ENCODE assay signal across 8 cellular contexts in the genomic region with DNA sequence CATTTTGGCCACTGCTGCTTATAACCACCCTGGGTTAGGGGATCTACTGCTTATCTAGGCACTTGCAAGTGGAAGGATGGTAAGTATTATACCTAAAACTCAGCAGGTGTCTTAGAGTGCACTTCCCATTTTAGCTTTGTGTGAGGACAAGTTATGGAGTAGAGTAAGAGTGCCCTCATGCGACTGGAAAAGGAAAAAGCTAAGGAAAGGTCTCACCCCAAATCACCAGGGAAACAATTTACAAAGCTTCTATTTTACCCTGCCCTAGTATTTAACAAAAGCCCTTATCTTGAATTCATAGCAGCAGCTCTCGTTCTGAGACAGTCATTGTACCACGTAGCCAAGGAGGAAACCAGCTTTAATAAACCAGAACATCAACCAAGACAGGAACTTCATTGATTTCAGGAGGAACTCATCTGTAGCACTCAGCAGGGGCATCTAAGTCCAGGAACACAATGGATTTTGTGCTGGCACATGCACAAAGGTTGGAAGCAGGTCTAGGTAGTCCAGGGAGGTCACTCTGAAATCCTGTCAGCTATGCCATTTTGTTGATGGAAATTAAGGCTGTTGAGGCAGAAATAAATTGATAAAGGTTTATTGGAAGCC. TPM values are rescaled to one million over a fixed set of nuclear protein-coding genes. Genes with fewer than 3 reads are reported as not detected.
DNase-seq lines count a peak whose midpoint lies in the region; ATAC-seq and TF ChIP-seq lines count a peak whose summit lies in the region.

No MANE protein-coding gene starts in this region.

- CTCF ChIA-PET in RWPE1 (lab: Yijun Ruan, JAX): interaction anchor here (0.5 to 2.2 kb wide), 33 partner anchors 9 to 277 kb away, joined by 3 to 44 read pairs (median 5); a partner anchor contains a TSS

- intact Hi-C loops in left colon (cut with DNase I, micrococcal nuclease): loop anchor here in 1 of 2 donors (10.0 kb wide), 1 partner anchor 120 kb away; no protein-coding TSS in a partner anchor

- no peak overlapping the region for H3K27ac Mint-ChIP-seq in chondrocyte (ENCODE audit: unreplicated experiment)

- ATAC-seq in left colon (peak; percentile 92), thoracic aorta (ENCODE audit: insufficient number of reproducible peaks, low FRiP score, low read depth) (no peak), GM21825 (IDR thresholded peaks at IDR 0.05; ENCODE audit: unreplicated experiment) (no peak)

- H3K27ac ChIP-seq in RWPE1: no peak overlapping the region
- no peak overlapping the region for H3K27ac ChIP-seq in thoracic aorta

- H3K4me3 Mint-ChIP-seq in chondrocyte (ENCODE audit: unreplicated experiment): no peak overlapping the region

- no peaks in the 10 kb centered on the region for H3K36me3 ChIP-seq in thoracic aorta

- H3K27me3 Mint-ChIP-seq in chondrocyte (ENCODE audit: low read depth): peaks cover 8% of the 10 kb centered on the region

- H3K9me3 ChIP-seq in thoracic aorta: no peaks in the 10 kb centered on the region

- TF ChIP-seq CTCF in RWPE1 (conservative IDR thresholded peaks at IDR 0.05; ENCODE audit: low read depth): peak; percentile 84
- peak; percentile 88 for TF ChIP-seq CTCF in chondrocyte (IDR thresholded peaks at IDR 0.05)
- TF ChIP-seq CTCF in thoracic aorta (IDR thresholded peaks at IDR 0.05): peak; percentile 53

- H3K4me1 ChIP-seq in thoracic aorta (ENCODE audit: control insufficient read depth in 1 of 2, low read depth in 2 of 2): no peaks in the 10 kb centered on the region

- H3K9me3 Mint-ChIP-seq in chondrocyte (ENCODE audit: low read depth): peaks cover 2% of the 10 kb centered on the region

- no peaks in the 10 kb centered on the region for H3K36me3 Mint-ChIP-seq in chondrocyte (ENCODE audit: low read depth)

- peaks cover 5% of the 10 kb centered on the region for H3K4me1 Mint-ChIP-seq in chondrocyte (ENCODE audit: low read depth)

- peak; percentile 24 for DNase-seq in 8988T
- DNase-seq in GDM1 (lab: John Stamatoyannopoulos, UW): peak; percentile 36
- DNase-seq in NAMALWA (ENCODE audit: low spot score): peak; percentile 60
- peak; percentile 69 for DNase-seq in RWPE1 (ENCODE audit: low spot score)
- DNase-seq in chondrocyte (ENCODE audit: low spot score): no peak
- no peak for DNase-seq in left colon
- DNase-seq in thoracic aorta (ENCODE audit: low spot score): no peak

- H3K27me3 ChIP-seq in thoracic aorta (replicated peaks; ENCODE audit: insufficient read depth): no peaks in the 10 kb centered on the region

- H3K4me3 ChIP-seq in thoracic aorta: no peak overlapping the region

- POLR2A ChIA-PET in RWPE1 (lab: Yijun Ruan, JAX; ENCODE audit: low non-redundant PET): interaction anchor here (1.0 kb wide), 1 partner anchor 121 kb away, joined by 4 read pairs; no protein-coding TSS in a partner anchor

RNA-seq across cellular contexts. Expression of a gene that starts 2.9 kb away (rescaled TPM):
- not detected in 3 replicates for total RNA-seq in chondrocyte
- total RNA-seq in left colon: not detected
- not detected for total RNA-seq in thoracic aorta

RNA-seq across cellular contexts. Expression of a gene that starts 9.0 kb away (rescaled TPM):
- total RNA-seq in chondrocyte (63.3 to 69.4 TPM (median 67.3 TPM) in 3 replicates), left colon (10 to 100 TPM; 40.6 to 48.1 TPM), thoracic aorta (10 to 100 TPM; 43.2 to 51.6 TPM)

RNA-seq across cellular contexts. Expression of a gene that starts 30.2 kb away (rescaled TPM):
- 99.2 to 108 TPM (median 107 TPM) in 3 replicates for total RNA-seq in chondrocyte
- total RNA-seq in left colon: 100 to 1,000 TPM; 120 to 135 TPM
- 10 to 100 TPM; 47.9 to 58.3 TPM for total RNA-seq in thoracic aorta

Comparison
In these comparisons a context has a peak if more than half of its experiments do, and no peak if none do; other contexts are left out.
1. DNase-seq: peak in 8988T (single experiment), GDM1 (single experiment), NAMALWA (single experiment) and RWPE1 (single experiment); none in chondrocyte (single experiment), left colon (0 of 2) and thoracic aorta (single experiment).
2. Peak in every context shown above with its lines, with median percentiles within 50 percentile points of each other: CTCF ChIP-seq.